In genomic region chr7:148967032-148967372, GRCh38 we compare ENCODE assay signal across 8 cellular contexts.
DNase-seq lines count a peak whose midpoint lies in the region; ATAC-seq and TF ChIP-seq lines count a peak whose summit lies in the region.

No MANE protein-coding gene starts in this region.

- ATAC-seq in GM18502 (IDR thresholded peaks at IDR 0.05; ENCODE audit: poor library complexity, unreplicated experiment) (peak; percentile 23), HG03378 (IDR thresholded peaks at IDR 0.05; ENCODE audit: unreplicated experiment) (peak; percentile 15), GM18498 (IDR thresholded peaks at IDR 0.05; ENCODE audit: unreplicated experiment) (no peak)

- TF ChIP-seq CTCF in breast epithelium (IDR thresholded peaks at IDR 0.05) (no peak), progenitor cell of endocrine pancreas (IDR thresholded peaks at IDR 0.05; ENCODE audit: unreplicated experiment) (no peak), GM10248 (IDR thresholded peaks at IDR 0.05; ENCODE audit: control extremely low read depth, extremely low read depth, low read depth, missing control alignments) (no peak)

- DNase-seq in breast epithelium (ENCODE audit: low spot score in 2 of 2) (no peak), progenitor cell of endocrine pancreas (ENCODE audit: low spot score, unreplicated experiment) (no peak), GM10248 (ENCODE audit: extremely low spot score) (no peak), NCI-H2196 (lab: John Stamatoyannopoulos, UW; ENCODE audit: unreplicated experiment) (no peak), NCI-H69 (lab: John Stamatoyannopoulos, UW) (no peak)

- CTCF ChIA-PET in GM10248 (lab: Yijun Ruan, JAX) = interaction anchor here (0.9 to 3.4 kb wide), 21 partner anchors 10 to 706 kb away, joined by 3 to 19 read pairs (median 6); no protein-coding TSS in a partner anchor

- no peak overlapping the region for H3K4me3 Mint-ChIP-seq in progenitor cell of endocrine pancreas (ENCODE audit: low read depth)

- no peak for TF ChIP-seq POLR2A in breast epithelium (IDR thresholded peaks at IDR 0.05)

- H3K4me1 ChIP-seq in breast epithelium = no peaks in the 10 kb centered on the region

- peak overlapping the region; percentile 59 for H3K27ac Mint-ChIP-seq in progenitor cell of endocrine pancreas

- no peaks in the 10 kb centered on the region for H3K36me3 ChIP-seq in breast epithelium

- peaks cover 5% of the 10 kb centered on the region for H3K4me1 Mint-ChIP-seq in progenitor cell of endocrine pancreas (ENCODE audit: low read depth)

- intact Hi-C loops in breast epithelium (cut with DNase I; ENCODE audit: low total_unique reads) = no loop called here

- H3K9me3 Mint-ChIP-seq in progenitor cell of endocrine pancreas (ENCODE audit: low read depth) = no peaks in the 10 kb centered on the region

- H3K27me3 ChIP-seq in breast epithelium = no peaks in the 10 kb centered on the region

- no peaks in the 10 kb centered on the region for H3K27me3 Mint-ChIP-seq in progenitor cell of endocrine pancreas

- H3K27ac ChIP-seq in breast epithelium = no peak overlapping the region

- POLR2A ChIA-PET in GM10248 (lab: Yijun Ruan, JAX) = interaction anchor here (0.6 kb wide), 1 partner anchor 461 kb away, joined by 3 read pairs; no protein-coding TSS in a partner anchor

- H3K36me3 Mint-ChIP-seq in progenitor cell of endocrine pancreas (ENCODE audit: insufficient read depth) = no peaks in the 10 kb centered on the region

- H3K4me3 ChIP-seq in breast epithelium = peak overlapping the region; percentile 29 to 63 (median 47)

- no peaks in the 10 kb centered on the region for H3K9me3 ChIP-seq in breast epithelium
